ENCODE assay signal across 24 cellular contexts in the genomic region with DNA sequence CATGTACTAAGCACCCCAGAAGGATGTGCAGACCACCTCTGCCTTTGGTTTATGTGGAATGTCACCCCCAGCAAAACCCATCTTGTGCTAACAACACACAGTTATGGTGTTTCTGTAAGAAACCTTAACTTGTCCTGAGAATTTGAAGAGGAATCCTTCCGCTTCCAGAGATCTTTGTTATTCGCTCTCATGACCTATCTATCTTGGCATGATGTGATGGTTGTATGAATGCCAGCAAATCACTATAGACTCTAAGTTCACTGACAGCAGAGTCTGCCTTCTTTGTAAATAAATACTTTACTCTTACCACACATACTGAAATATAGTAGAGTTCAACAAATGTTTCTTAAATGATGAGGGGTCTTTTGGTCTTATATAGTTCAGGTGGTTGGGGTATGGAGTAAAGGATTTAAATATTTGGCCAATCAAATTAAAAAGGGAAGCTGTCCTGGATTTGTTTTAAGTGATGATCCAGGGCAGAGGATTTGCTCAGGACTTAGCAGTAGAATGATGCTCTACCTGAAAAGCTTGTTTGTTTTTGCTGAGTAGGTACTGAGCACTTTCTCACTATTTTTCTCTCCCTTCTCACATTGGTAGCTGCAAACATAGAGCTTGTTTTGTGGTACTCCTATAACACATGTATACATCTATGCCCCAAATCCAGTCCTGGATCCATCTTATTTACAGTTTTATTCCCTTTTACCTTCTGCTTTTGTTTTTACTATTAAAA. TPM values are rescaled to one million over a fixed set of nuclear protein-coding genes. Genes with fewer than 3 reads are reported as not detected.
"Had no signal": no experiment of that assay in that cellular context is flagged by ENCODE, and none has a peak within 500 bp of the region (broad histone marks: within the 10 kb centered on the region; RNA-seq: fewer than 3 reads in every experiment).

No MANE protein-coding gene starts in this region.

- H3K4me3 ChIP-seq: left lung, skin epidermis, suprapubic skin, upper lobe of left lung had no signal

- ATAC-seq: activated CD8-positive, alpha-beta T cell treated with anti-CD3 and anti-CD28 coated beads for 36 hours; effector memory CD8-positive, alpha-beta T cell; left lung; natural killer cell treated with Interleukin-12 subunit alpha and Interleukin-12 subunit beta and Interleukin-15 and Interleukin-18, amount 100 ng/mL, for 72 hours had no signal

- H3K4me3 Mint-ChIP-seq: activated B cell treated with CpG ODN at 0.5 μM for 24 hours; activated CD8-positive, alpha-beta T cell treated with anti-CD3 and anti-CD28 coated beads for 36 hours; dendritic cell treated with granulocyte-macrophage colony-stimulating factor and Interleukin-4, amounts not matched to agents 40 ng/mL and 50 ng/mL, for 4 days; effector memory CD8-positive, alpha-beta T cell; memory B cell; natural killer cell treated with Interleukin-12 subunit alpha and Interleukin-12 subunit beta and Interleukin-15 and Interleukin-18, amount 100 ng/mL, for 72 hours; stimulated activated naive CD8-positive, alpha-beta T cell treated with anti-CD3 and anti-CD28 coated beads, Interleukin-15, Interleukin-2, amounts not matched to agents 100 ng/mL and 50 ng/mL, for 24 hours had no signal

- H3K27ac ChIP-seq: left lung, skin epidermis, suprapubic skin, upper lobe of left lung had no signal

- H3K27me3 ChIP-seq: left lung, suprapubic skin, upper lobe of left lung had no signal

- H3K9me3 ChIP-seq: left lung, suprapubic skin, upper lobe of left lung had no signal

- H3K4me1 Mint-ChIP-seq: activated B cell treated with CpG ODN at 0.5 μM for 24 hours, memory B cell had no signal

- H3K9me3 Mint-ChIP-seq: activated B cell treated with CpG ODN at 0.5 μM for 24 hours; activated CD8-positive, alpha-beta T cell treated with anti-CD3 and anti-CD28 coated beads for 36 hours; activated naive CD4-positive, alpha-beta T cell treated with anti-CD3 and anti-CD28 coated beads, Interleukin-2, amount 50 U/mL, for 72 hours; dendritic cell treated with granulocyte-macrophage colony-stimulating factor and Interleukin-4, amounts not matched to agents 40 ng/mL and 50 ng/mL, for 4 days; effector memory CD8-positive, alpha-beta T cell; memory B cell; natural killer cell treated with Interleukin-12 subunit alpha and Interleukin-12 subunit beta and Interleukin-15 and Interleukin-18, amount 100 ng/mL, for 72 hours; stimulated activated naive CD8-positive, alpha-beta T cell treated with anti-CD3 and anti-CD28 coated beads, Interleukin-15, Interleukin-2, amounts not matched to agents 100 ng/mL and 50 ng/mL, for 24 hours had no signal

- H3K27me3 Mint-ChIP-seq: activated CD8-positive, alpha-beta T cell treated with anti-CD3 and anti-CD28 coated beads for 36 hours had no signal

- H3K27ac Mint-ChIP-seq: activated B cell treated with CpG ODN at 0.5 μM for 24 hours; activated CD8-positive, alpha-beta T cell treated with anti-CD3 and anti-CD28 coated beads for 36 hours; dendritic cell treated with granulocyte-macrophage colony-stimulating factor and Interleukin-4, amounts not matched to agents 40 ng/mL and 50 ng/mL, for 4 days; effector memory CD8-positive, alpha-beta T cell; memory B cell; natural killer cell treated with Interleukin-12 subunit alpha and Interleukin-12 subunit beta and Interleukin-15 and Interleukin-18, amount 100 ng/mL, for 72 hours; stimulated activated naive CD8-positive, alpha-beta T cell treated with anti-CD3 and anti-CD28 coated beads, Interleukin-15, Interleukin-2, amounts not matched to agents 100 ng/mL and 50 ng/mL, for 24 hours had no signal

- DNase-seq: activated B cell treated with CpG ODN at 0.5 μM for 24 hours; activated CD4-positive, alpha-beta T cell treated with anti-CD3 and anti-CD28 coated beads for 48 hours; activated CD8-positive, alpha-beta T cell treated with anti-CD3 and anti-CD28 coated beads for 36 hours; activated effector memory CD4-positive, alpha-beta T cell treated with anti-CD3 and anti-CD28 coated beads, Interleukin-2, amount 50 U/mL, for 16 hours; activated T-cell treated with anti-CD3 and anti-CD28 coated beads, Interleukin-2, amount 50 U/mL, for 48 hours; effector memory CD8-positive, alpha-beta T cell; islet precursor cell; left lung; nucleus accumbens; posterior cingulate gyrus; retina; stimulated activated CD4-positive, alpha-beta T cell treated with anti-CD3 and anti-CD28 coated beads, Interleukin-4, amount 100 ng/mL, for 4 hours; stimulated activated CD8-positive, alpha-beta memory T cell treated with anti-CD3 and anti-CD28 coated beads, Interleukin-4, amount 100 ng/mL, for 48 hours; upper lobe of left lung had no signal

- H3K36me3 ChIP-seq: left lung, suprapubic skin, upper lobe of left lung had no signal

- H3K36me3 Mint-ChIP-seq: activated naive CD4-positive, alpha-beta T cell treated with anti-CD3 and anti-CD28 coated beads, Interleukin-2, amount 50 U/mL, for 72 hours; memory B cell; natural killer cell treated with Interleukin-12 subunit alpha and Interleukin-12 subunit beta and Interleukin-15 and Interleukin-18, amount 100 ng/mL, for 72 hours had no signal

RNA-seq across cellular contexts. Expression of a gene that starts 27.9 kb away (rescaled TPM):
- total RNA-seq: activated B cell treated with CpG ODN at 0.5 μM for 24 hours; activated CD8-positive, alpha-beta T cell treated with anti-CD3 and anti-CD28 coated beads for 36 hours; activated naive CD4-positive, alpha-beta T cell treated with anti-CD3 and anti-CD28 coated beads, Interleukin-2, amount 50 U/mL, for 72 hours; epithelial cell of proximal tubule; left lung; mucosa of gallbladder; natural killer cell treated with Interleukin-12 subunit alpha and Interleukin-12 subunit beta and Interleukin-15 and Interleukin-18, amount 100 ng/mL, for 72 hours; suprapubic skin; T-helper 2 cell treated with Interferon-gamma antibody and Interleukin-4, amounts not matched to agents 100 ng/mL and 5 ng/mL, for 36 hours had no signal
